Comparison of ENCODE assay signal across 23 cellular contexts in the genomic region with DNA sequence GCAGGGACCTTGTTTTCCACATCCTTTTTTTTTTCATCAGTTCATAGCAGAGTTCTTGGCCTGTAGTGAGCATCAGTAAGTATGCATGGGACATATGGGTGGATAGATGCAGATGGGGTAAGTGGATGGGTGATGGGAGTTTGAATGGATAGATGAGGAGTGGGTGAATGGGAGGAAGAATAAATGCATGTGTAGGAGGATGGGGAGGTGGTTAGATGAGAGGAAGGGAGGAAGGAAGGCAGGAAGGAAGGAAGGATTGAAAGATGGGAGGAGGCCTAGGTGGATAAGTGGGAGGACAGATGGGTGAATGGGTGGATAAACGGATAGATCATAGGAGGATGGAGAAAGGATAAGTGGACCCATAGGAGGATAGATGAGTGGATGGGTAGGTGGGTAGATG. TPM values are rescaled to one million over a fixed set of nuclear protein-coding genes. Genes with fewer than 3 reads are reported as not detected.
"Had no signal": no experiment of that assay in that cellular context is flagged by ENCODE, and none has a peak within 500 bp of the region (broad histone marks: within the 10 kb centered on the region; RNA-seq: fewer than 3 reads in every experiment).

No MANE protein-coding gene starts in this region.

- H3K9me3 ChIP-seq: neutrophil, ovary, psoas muscle, right lobe of liver, sigmoid colon, stomach, tibial artery, transverse colon, upper lobe of right lung, uterus had no signal

- H3K4me3 ChIP-seq: ovary, psoas muscle, right lobe of liver, sigmoid colon, stomach, tibial artery, transverse colon, upper lobe of right lung, uterus had no signal

- FAIRE-seq: small intestine had no signal

- H3K36me3 ChIP-seq: neutrophil, ovary, right lobe of liver, sigmoid colon, stomach, tibial artery, transverse colon, upper lobe of right lung, uterus had no signal

- H3K27me3 ChIP-seq: ovary had no signal

- H2AFZ ChIP-seq: parathyroid adenoma had no signal

- DNase-seq: naive thymus-derived CD8-positive, alpha-beta T cell; nephron progenitor cell; nucleus accumbens; ovary; posterior cingulate gyrus; psoas muscle; right cardiac atrium; right lobe of liver; small intestine; stimulated activated CD4-positive, alpha-beta T cell treated with anti-CD3 and anti-CD28 coated beads, Interleukin-15, amount 100 ng/mL, for 24 hours; stimulated activated CD4-positive, alpha-beta T cell treated with anti-CD3 and anti-CD28 coated beads, Interleukin-2, amount 100 ng/mL, for 24 hours; stimulated activated CD4-positive, alpha-beta T cell treated with anti-CD3 and anti-CD28 coated beads, Interleukin-2, amount 100 ng/mL, for 48 hours; stimulated activated CD4-positive, alpha-beta T cell treated with anti-CD3 and anti-CD28 coated beads, Interleukin-4, amount 100 ng/mL, for 24 hours; stimulated activated naive B cell treated with anti-CD40 and anti-IgM and Interleukin-4, amounts not matched to agents 10 μg/mL and 1 μg/mL and 100 μg/mL, for 72 hours; stimulated activated naive CD4-positive, alpha-beta T cell treated with Interleukin-2 at 50 U/mL for 16 hours; stomach; transverse colon; upper lobe of right lung; uterus had no signal

- H3K27ac ChIP-seq: neutrophil, ovary, parathyroid adenoma, psoas muscle, right lobe of liver, sigmoid colon, stomach, tibial artery, transverse colon, upper lobe of right lung, uterus had no signal

- H3K9ac ChIP-seq: parathyroid adenoma had no signal

RNA-seq across cellular contexts. Expression of a gene that starts 3.9 kb away (rescaled TPM):
- polyA plus RNA-seq: naive thymus-derived CD8-positive, alpha-beta T cell had no signal

RNA-seq across cellular contexts. Expression of a gene that starts 56.7 kb away (rescaled TPM):
- polyA plus RNA-seq: naive thymus-derived CD8-positive, alpha-beta T cell had no signal
